Comparison of ENCODE assay signal across 1 cellular context in genomic region chr5:135323701-135324132, GRCh38.
TF ChIP-seq lines count a peak whose summit lies in the region.

No MANE protein-coding gene starts in this region.

TF ChIP-seq in HepG2, 621 proteins besides CTCF, POLR2A, EP300 and RAD21 (continued from another document and continues in another):
- TF ChIP-seq, protein P1, sequence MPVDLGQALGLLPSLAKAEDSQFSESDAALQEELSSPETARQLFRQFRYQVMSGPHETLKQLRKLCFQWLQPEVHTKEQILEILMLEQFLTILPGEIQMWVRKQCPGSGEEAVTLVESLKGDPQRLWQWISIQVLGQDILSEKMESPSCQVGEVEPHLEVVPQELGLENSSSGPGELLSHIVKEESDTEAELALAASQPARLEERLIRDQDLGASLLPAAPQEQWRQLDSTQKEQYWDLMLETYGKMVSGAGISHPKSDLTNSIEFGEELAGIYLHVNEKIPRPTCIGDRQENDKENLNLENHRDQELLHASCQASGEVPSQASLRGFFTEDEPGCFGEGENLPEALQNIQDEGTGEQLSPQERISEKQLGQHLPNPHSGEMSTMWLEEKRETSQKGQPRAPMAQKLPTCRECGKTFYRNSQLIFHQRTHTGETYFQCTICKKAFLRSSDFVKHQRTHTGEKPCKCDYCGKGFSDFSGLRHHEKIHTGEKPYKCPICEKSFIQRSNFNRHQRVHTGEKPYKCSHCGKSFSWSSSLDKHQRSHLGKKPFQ (CRISPR knock-in tag; IDR thresholded peaks at IDR 0.05; ENCODE audit: insufficient replicate concordance): no peak
- TF ChIP-seq NCOA2 (CRISPR knock-in tag; IDR thresholded peaks at IDR 0.05): 0 out of 2 replicates have a peak, but pooled peaks have one; percentile 13
- TF ChIP-seq DRAP1 (CRISPR knock-in tag; IDR thresholded peaks at IDR 0.05): 0 out of 2 replicates have a peak, but pooled peaks have one; percentile 31
- 0 out of 2 replicates have a peak, but pooled peaks have one; percentile 12 for TF ChIP-seq ZNF792 (CRISPR knock-in tag; IDR thresholded peaks at IDR 0.05)
- TF ChIP-seq SOX6 (IDR thresholded peaks at IDR 0.05): no peak
- peak; percentile 41; the same call in 1 of the 2 replicates for TF ChIP-seq SOX6 (CRISPR knock-in tag; IDR thresholded peaks at IDR 0.05)
- TF ChIP-seq, protein P2, sequence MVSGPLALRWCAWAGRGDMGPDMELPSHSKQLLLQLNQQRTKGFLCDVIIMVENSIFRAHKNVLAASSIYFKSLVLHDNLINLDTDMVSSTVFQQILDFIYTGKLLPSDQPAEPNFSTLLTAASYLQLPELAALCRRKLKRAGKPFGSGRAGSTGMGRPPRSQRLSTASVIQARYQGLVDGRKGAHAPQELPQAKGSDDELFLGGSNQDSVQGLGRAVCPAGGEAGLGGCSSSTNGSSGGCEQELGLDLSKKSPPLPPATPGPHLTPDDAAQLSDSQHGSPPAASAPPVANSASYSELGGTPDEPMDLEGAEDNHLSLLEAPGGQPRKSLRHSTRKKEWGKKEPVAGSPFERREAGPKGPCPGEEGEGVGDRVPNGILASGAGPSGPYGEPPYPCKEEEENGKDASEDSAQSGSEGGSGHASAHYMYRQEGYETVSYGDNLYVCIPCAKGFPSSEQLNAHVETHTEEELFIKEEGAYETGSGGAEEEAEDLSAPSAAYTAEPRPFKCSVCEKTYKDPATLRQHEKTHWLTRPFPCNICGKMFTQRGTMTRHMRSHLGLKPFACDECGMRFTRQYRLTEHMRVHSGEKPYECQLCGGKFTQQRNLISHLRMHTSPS (CRISPR knock-in tag; IDR thresholded peaks at IDR 0.05; ENCODE audit: low read depth): peak; percentile 93
- TF ChIP-seq ZNF205 (CRISPR knock-in tag; IDR thresholded peaks at IDR 0.05): 0 out of 2 replicates have a peak, but pooled peaks have one; percentile 33
- no peak for TF ChIP-seq ZNF616 (CRISPR knock-in tag; IDR thresholded peaks at IDR 0.05; ENCODE audit: low read depth)
- TF ChIP-seq ASH2L (IDR thresholded peaks at IDR 0.05; ENCODE audit: insufficient read length, low read depth, low read length): peak; percentile 22
- no peak for TF ChIP-seq SOX13 (IDR thresholded peaks at IDR 0.05)
- peak in 1 of 2 experiments; percentile 29; a peak in 1 of 4 replicates for TF ChIP-seq SOX13 (CRISPR knock-in tag; conservative IDR thresholded peaks at IDR 0.05 in 1 of 2, IDR thresholded peaks at IDR 0.05 in 1 of 2)
- TF ChIP-seq ZBTB4 (CRISPR knock-in tag; IDR thresholded peaks at IDR 0.05; ENCODE audit: borderline replicate concordance): 0 out of 2 replicates have a peak, but pooled peaks have one; percentile 8
- TF ChIP-seq SALL1 (CRISPR knock-in tag; IDR thresholded peaks at IDR 0.05): peak; percentile 63
- TF ChIP-seq, protein P3, sequence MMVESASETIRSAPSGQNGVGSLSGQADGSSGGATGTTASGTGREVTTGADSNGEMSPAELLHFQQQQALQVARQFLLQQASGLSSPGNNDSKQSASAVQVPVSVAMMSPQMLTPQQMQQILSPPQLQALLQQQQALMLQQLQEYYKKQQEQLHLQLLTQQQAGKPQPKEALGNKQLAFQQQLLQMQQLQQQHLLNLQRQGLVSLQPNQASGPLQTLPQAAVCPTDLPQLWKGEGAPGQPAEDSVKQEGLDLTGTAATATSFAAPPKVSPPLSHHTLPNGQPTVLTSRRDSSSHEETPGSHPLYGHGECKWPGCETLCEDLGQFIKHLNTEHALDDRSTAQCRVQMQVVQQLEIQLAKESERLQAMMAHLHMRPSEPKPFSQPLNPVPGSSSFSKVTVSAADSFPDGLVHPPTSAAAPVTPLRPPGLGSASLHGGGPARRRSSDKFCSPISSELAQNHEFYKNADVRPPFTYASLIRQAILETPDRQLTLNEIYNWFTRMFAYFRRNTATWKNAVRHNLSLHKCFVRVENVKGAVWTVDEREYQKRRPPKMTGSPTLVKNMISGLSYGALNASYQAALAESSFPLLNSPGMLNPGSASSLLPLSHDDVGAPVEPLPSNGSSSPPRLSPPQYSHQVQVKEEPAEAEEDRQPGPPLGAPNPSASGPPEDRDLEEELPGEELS (CRISPR knock-in tag; IDR thresholded peaks at IDR 0.05): 0 out of 2 replicates have a peak, but pooled peaks have one; percentile 16
- no peak for TF ChIP-seq LCORL (IDR thresholded peaks at IDR 0.05)
- peak; percentile 42; the same call in 1 of the 2 replicates for TF ChIP-seq LCORL (CRISPR knock-in tag; IDR thresholded peaks at IDR 0.05)
- 0 out of 2 replicates have a peak, but pooled peaks have one; percentile 56 for TF ChIP-seq KDM6A (CRISPR knock-in tag; IDR thresholded peaks at IDR 0.05; ENCODE audit: low read depth)
- TF ChIP-seq SMAD9 (CRISPR knock-in tag; IDR thresholded peaks at IDR 0.05): no peak
- TF ChIP-seq, protein P4, sequence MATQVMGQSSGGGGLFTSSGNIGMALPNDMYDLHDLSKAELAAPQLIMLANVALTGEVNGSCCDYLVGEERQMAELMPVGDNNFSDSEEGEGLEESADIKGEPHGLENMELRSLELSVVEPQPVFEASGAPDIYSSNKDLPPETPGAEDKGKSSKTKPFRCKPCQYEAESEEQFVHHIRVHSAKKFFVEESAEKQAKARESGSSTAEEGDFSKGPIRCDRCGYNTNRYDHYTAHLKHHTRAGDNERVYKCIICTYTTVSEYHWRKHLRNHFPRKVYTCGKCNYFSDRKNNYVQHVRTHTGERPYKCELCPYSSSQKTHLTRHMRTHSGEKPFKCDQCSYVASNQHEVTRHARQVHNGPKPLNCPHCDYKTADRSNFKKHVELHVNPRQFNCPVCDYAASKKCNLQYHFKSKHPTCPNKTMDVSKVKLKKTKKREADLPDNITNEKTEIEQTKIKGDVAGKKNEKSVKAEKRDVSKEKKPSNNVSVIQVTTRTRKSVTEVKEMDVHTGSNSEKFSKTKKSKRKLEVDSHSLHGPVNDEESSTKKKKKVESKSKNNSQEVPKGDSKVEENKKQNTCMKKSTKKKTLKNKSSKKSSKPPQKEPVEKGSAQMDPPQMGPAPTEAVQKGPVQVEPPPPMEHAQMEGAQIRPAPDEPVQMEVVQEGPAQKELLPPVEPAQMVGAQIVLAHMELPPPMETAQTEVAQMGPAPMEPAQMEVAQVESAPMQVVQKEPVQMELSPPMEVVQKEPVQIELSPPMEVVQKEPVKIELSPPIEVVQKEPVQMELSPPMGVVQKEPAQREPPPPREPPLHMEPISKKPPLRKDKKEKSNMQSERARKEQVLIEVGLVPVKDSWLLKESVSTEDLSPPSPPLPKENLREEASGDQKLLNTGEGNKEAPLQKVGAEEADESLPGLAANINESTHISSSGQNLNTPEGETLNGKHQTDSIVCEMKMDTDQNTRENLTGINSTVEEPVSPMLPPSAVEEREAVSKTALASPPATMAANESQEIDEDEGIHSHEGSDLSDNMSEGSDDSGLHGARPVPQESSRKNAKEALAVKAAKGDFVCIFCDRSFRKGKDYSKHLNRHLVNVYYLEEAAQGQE (IDR thresholded peaks at IDR 0.05; ENCODE audit: borderline replicate concordance in 1 of 2, low read depth in 1 of 2, low read length in 2 of 2): 0 out of 4 replicates have a peak, but pooled peaks of 1 of the 2 experiments have one; percentile 18
- TF ChIP-seq HNRNPL (IDR thresholded peaks at IDR 0.05; ENCODE audit: low read depth, low read length): peak; percentile 94
- TF ChIP-seq ZEB1 (IDR thresholded peaks at IDR 0.05; ENCODE audit: insufficient replicate concordance, low read depth): no peak
- peak; percentile 54; the same call in 1 of the 2 replicates for TF ChIP-seq HDAC1 (CRISPR knock-in tag; IDR thresholded peaks at IDR 0.05)
- TF ChIP-seq ZSCAN9 (CRISPR knock-in tag; IDR thresholded peaks at IDR 0.05; ENCODE audit: borderline replicate concordance): no peak
- TF ChIP-seq, protein P5, sequence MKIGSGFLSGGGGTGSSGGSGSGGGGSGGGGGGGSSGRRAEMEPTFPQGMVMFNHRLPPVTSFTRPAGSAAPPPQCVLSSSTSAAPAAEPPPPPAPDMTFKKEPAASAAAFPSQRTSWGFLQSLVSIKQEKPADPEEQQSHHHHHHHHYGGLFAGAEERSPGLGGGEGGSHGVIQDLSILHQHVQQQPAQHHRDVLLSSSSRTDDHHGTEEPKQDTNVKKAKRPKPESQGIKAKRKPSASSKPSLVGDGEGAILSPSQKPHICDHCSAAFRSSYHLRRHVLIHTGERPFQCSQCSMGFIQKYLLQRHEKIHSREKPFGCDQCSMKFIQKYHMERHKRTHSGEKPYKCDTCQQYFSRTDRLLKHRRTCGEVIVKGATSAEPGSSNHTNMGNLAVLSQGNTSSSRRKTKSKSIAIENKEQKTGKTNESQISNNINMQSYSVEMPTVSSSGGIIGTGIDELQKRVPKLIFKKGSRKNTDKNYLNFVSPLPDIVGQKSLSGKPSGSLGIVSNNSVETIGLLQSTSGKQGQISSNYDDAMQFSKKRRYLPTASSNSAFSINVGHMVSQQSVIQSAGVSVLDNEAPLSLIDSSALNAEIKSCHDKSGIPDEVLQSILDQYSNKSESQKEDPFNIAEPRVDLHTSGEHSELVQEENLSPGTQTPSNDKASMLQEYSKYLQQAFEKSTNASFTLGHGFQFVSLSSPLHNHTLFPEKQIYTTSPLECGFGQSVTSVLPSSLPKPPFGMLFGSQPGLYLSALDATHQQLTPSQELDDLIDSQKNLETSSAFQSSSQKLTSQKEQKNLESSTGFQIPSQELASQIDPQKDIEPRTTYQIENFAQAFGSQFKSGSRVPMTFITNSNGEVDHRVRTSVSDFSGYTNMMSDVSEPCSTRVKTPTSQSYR (CRISPR knock-in tag; IDR thresholded peaks at IDR 0.05; ENCODE audit: borderline replicate concordance): 0 out of 2 replicates have a peak, but pooled peaks have one; percentile 9
- peak; percentile 73 for TF ChIP-seq ZFP91 (CRISPR knock-in tag; IDR thresholded peaks at IDR 0.05; ENCODE audit: borderline replicate concordance)
- TF ChIP-seq PLRG1 (conservative IDR thresholded peaks at IDR 0.05): no peak
- peak; percentile 82 for TF ChIP-seq RARA (CRISPR knock-in tag; IDR thresholded peaks at IDR 0.05)
- TF ChIP-seq ETV5 (CRISPR knock-in tag; IDR thresholded peaks at IDR 0.05; ENCODE audit: borderline replicate concordance): peak; percentile 83; the same call in 1 of the 2 replicates
- TF ChIP-seq ZMYM4 (CRISPR knock-in tag; IDR thresholded peaks at IDR 0.05): 0 out of 2 replicates have a peak, but pooled peaks have one; percentile 28
- 0 out of 2 replicates have a peak, but pooled peaks have one; percentile 13 for TF ChIP-seq PPARG (CRISPR knock-in tag; conservative IDR thresholded peaks at IDR 0.05)
- TF ChIP-seq PATZ1 (CRISPR knock-in tag; IDR thresholded peaks at IDR 0.05): 0 out of 2 replicates have a peak, but pooled peaks have one; percentile 30
